Comparison of ENCODE assay signal across 8 cellular contexts in genomic region chr2:85678794-85679672, GRCh38. TPM values are rescaled to one million over a fixed set of nuclear protein-coding genes. Genes with fewer than 3 reads are reported as not detected.
DNase-seq lines count a peak whose midpoint lies in the region; ATAC-seq and TF ChIP-seq lines count a peak whose summit lies in the region.

No MANE protein-coding gene starts in this region.

- in situ Hi-C loops in IMR-90 (cut with MboI; ENCODE audit: low sequenced_read_pairs), result no loop called here
- in situ Hi-C loops in Panc1 (cut with HindIII; ENCODE audit: low pct_unique_long_range_greater_than_20kb, low sequenced_read_pairs), result no loop called here

- H4K91ac ChIP-seq in IMR-90 (ENCODE audit: insufficient read depth, low read depth, low read length), result no peak overlapping the region; the same call in 1 of the 2 replicates

- H2AK5ac ChIP-seq in IMR-90 (ENCODE audit: low read depth, low read length), result 0 out of 2 replicates have a peak overlapping the region, but pooled peaks have one; percentile 58

- H2BK120ac ChIP-seq in IMR-90 (ENCODE audit: low read depth, low read length), result peak overlapping the region; percentile 6; the same call in 1 of the 2 replicates

- H3K36me3 ChIP-seq in IMR-90 (ENCODE audit: control insufficient read depth, insufficient read depth, low read length), result no peaks in the 10 kb centered on the region
- no peaks in the 10 kb centered on the region for H3K36me3 ChIP-seq in Panc1 (ENCODE audit: control insufficient read depth, insufficient read depth, low read length)

- peak; percentile 86 for TF ChIP-seq RAD21 in IMR-90 (IDR thresholded peaks at IDR 0.05; ENCODE audit: low read length)

- H3K23ac ChIP-seq in IMR-90 (ENCODE audit: low read depth, low read length), result no peak overlapping the region

- H2AFZ ChIP-seq in IMR-90 (replicated peaks; ENCODE audit: low read length, poor library complexity), result peak overlapping the region; percentile 58

- peak; percentile 85 for DNase-seq in Ammon's horn (ENCODE audit: low spot score)
- peak; percentile 72 for DNase-seq in IMR-90
- DNase-seq in Panc1 (ENCODE audit: low read depth, low spot score), result no peak
- peak; percentile 58 for DNase-seq in activated T-helper 1 cell treated with Interleukin-2 at 50 U/mL for 16 hours (ENCODE audit: low read depth)
- peak; percentile 81 for DNase-seq in fibroblast of the aortic adventitia (ENCODE audit: low read depth)
- peak; percentile 76 for DNase-seq in neural crest cell (ENCODE audit: low read depth, low spot score)
- DNase-seq in stimulated activated naive CD4-positive, alpha-beta T cell treated with Interleukin-2 at 50 U/mL for 16 hours (lab: John Stamatoyannopoulos, UW), result peak; percentile 49

- H4K20me1 ChIP-seq in IMR-90 (ENCODE audit: insufficient read depth, low read length), result no peaks in the 10 kb centered on the region

- H3K9ac ChIP-seq in IMR-90 (ENCODE audit: low read depth, low read length), result no peak overlapping the region

- no TSS peak for BruUV-seq in IMR-90 (replicated peaks; lab: Mats Ljungman, UMichigan)
- no TSS peak for BruUV-seq in Panc1 (replicated peaks; lab: Mats Ljungman, UMichigan)

- H3K9me3 ChIP-seq in IMR-90 (ENCODE audit: control insufficient read depth, insufficient read depth, low read length) (no peaks in the 10 kb centered on the region), Panc1 (ENCODE audit: control insufficient read depth, insufficient read depth, low read depth, low read length) (no peaks in the 10 kb centered on the region)

- H3K9me1 ChIP-seq in IMR-90 (ENCODE audit: insufficient read depth, low read length), result peaks cover 7% of the 10 kb centered on the region

- H3K27ac ChIP-seq in IMR-90 (ENCODE audit: insufficient read depth, low read length) (no peak overlapping the region), Panc1 (ENCODE audit: low read length) (no peak overlapping the region)

- no peak overlapping the region for H4K8ac ChIP-seq in IMR-90 (ENCODE audit: low read depth in 2 of 2, low read length in 2 of 2)

- no peak overlapping the region for H3K4me3 ChIP-seq in IMR-90 (ENCODE audit: insufficient read depth, low read depth, low read length)
- 0 out of 4 replicates have a peak overlapping the region, but pooled peaks of 1 of the 2 experiments have one; percentile 13 for H3K4me3 ChIP-seq in Panc1 (ENCODE audit: low read depth in 2 of 2, low read length in 2 of 2)
- H3K4me3 ChIP-seq in fibroblast of the aortic adventitia (ENCODE audit: low read depth, low read length), result no peak overlapping the region

- peaks cover 7% of the 10 kb centered on the region for H3K27me3 Mint-ChIP-seq in neural crest cell (ENCODE audit: low read depth)

- no peaks in the 10 kb centered on the region; the same call in 1 of the 2 replicates for H3K27me3 ChIP-seq in IMR-90 (ENCODE audit: control insufficient read depth, insufficient read depth, low read length)
- no peaks in the 10 kb centered on the region for H3K27me3 ChIP-seq in Panc1 (ENCODE audit: control insufficient read depth, insufficient read depth, low read length)

- H3K18ac ChIP-seq in IMR-90 (ENCODE audit: low read depth, low read length), result no peak overlapping the region

- peak overlapping the region; percentile 31 for H3K4me2 ChIP-seq in IMR-90 (ENCODE audit: low read depth, low read length)

- H4K5ac ChIP-seq in IMR-90 (ENCODE audit: low read depth, low read length), result no peak overlapping the region

- H3K4me1 Mint-ChIP-seq in neural crest cell, result no peaks in the 10 kb centered on the region

- no peaks in the 10 kb centered on the region for H3K36me3 Mint-ChIP-seq in neural crest cell (ENCODE audit: low read depth)

- no peak overlapping the region for H3K14ac ChIP-seq in IMR-90 (replicated peaks; ENCODE audit: low read depth, low read length)

- H3K4me1 ChIP-seq in IMR-90 (ENCODE audit: control insufficient read depth, insufficient read depth, low read length), result 0 out of 2 replicates have a peak, but pooled peaks cover 1% of the 10 kb centered on the region
- H3K4me1 ChIP-seq in Panc1 (ENCODE audit: control insufficient read depth, insufficient read depth, low read length), result no peaks in the 10 kb centered on the region; the same call in 1 of the 2 replicates

- CTCF ChIA-PET in IMR-90 (lab: Yijun Ruan, JAX), result interaction anchor here (0.6 to 1.7 kb wide), 3 partner anchors 27 to 226 kb away, joined by 3 to 5 read pairs (median 4); no protein-coding TSS in a partner anchor
- CTCF ChIA-PET in Panc1 (lab: Charles Lee), result interaction anchor here (0.7 to 2.5 kb wide), 5 partner anchors 20 to 159 kb away, joined by 4 to 25 read pairs (median 9); no protein-coding TSS in a partner anchor

- H3K9me3 Mint-ChIP-seq in neural crest cell, result no peaks in the 10 kb centered on the region

- peak; percentile 63 for ATAC-seq in GM19324 (IDR thresholded peaks at IDR 0.05; ENCODE audit: low FRiP score, unreplicated experiment)
- ATAC-seq in IMR-90 (ENCODE audit: low read depth), result peak; percentile 98
- peak; percentile 96 for ATAC-seq in Panc1

- H2BK20ac ChIP-seq in IMR-90 (ENCODE audit: low read depth, low read length), result peak overlapping the region; percentile 2; the same call in 1 of the 2 replicates

- H2BK15ac ChIP-seq in IMR-90 (ENCODE audit: low read depth, low read length), result no peak overlapping the region

- 8% methylated on average over 12 of the region's 25 CpGs; no CpG with 5 or more reads in 1 of the 2 experiments for WGBS in IMR-90 (ENCODE audit: extremely low coverage in 2 of 2, insufficient read length in 1 of 2), 2 experiments

- intact Hi-C loops in IMR-90 (cut with micrococcal nuclease), result loop anchor here (1.0 kb wide), 1 partner anchor 28 kb away; no protein-coding TSS in a partner anchor
- intact Hi-C loops in Panc1 (cut with micrococcal nuclease; ENCODE audit: unreplicated experiment), result loop anchor here (2.0 kb wide), 1 partner anchor 28 kb away; no protein-coding TSS in a partner anchor

- POLR2A ChIA-PET in IMR-90 (lab: Charles Lee; ENCODE audit: unreplicated experiment), result no interaction called here
- POLR2A ChIA-PET in Panc1 (lab: Charles Lee), result no interaction called here

- H3K4me3 Mint-ChIP-seq in neural crest cell, result no peak overlapping the region

- dilution Hi-C loops in IMR-90 (cut with HindIII; ENCODE audit: low sequenced_read_pairs, unreplicated experiment), result no loop called here

- peak overlapping the region; percentile 30; the same call in 1 of the 2 replicates for H3K4ac ChIP-seq in IMR-90 (ENCODE audit: low read depth, low read length)

- H2BK5ac ChIP-seq in IMR-90 (ENCODE audit: low read depth, low read length, poor library complexity, severe bottlenecking), result no peak overlapping the region

- TF ChIP-seq CTCF in IMR-90 (conservative IDR thresholded peaks at IDR 0.05; ENCODE audit: low read depth, low read length) (peak; percentile 91), Panc1 (IDR thresholded peaks at IDR 0.05) (peak; percentile 99), fibroblast of the aortic adventitia (IDR thresholded peaks at IDR 0.05; ENCODE audit: insufficient read depth, low read length) (peak; percentile 99), neural crest cell (conservative IDR thresholded peaks at IDR 0.05) (peak; percentile 97)

- H3K56ac ChIP-seq in IMR-90 (ENCODE audit: extremely low read depth, insufficient read depth, low read length), result no peak overlapping the region

- no peaks in the 10 kb centered on the region for H3K79me1 ChIP-seq in IMR-90 (ENCODE audit: low read depth in 1 of 2, low read length in 2 of 2)

- no peak overlapping the region for H3K27ac Mint-ChIP-seq in neural crest cell (ENCODE audit: unreplicated experiment)

- TF ChIP-seq POLR2A in IMR-90 (IDR thresholded peaks at IDR 0.05; ENCODE audit: low read depth, low read length), result no peak

- no peak overlapping the region for H2AK9ac ChIP-seq in IMR-90 (replicated peaks; ENCODE audit: low read depth, low read length, poor library complexity)

TF ChIP-seq in IMR-90, 13 proteins besides CTCF, POLR2A, EP300 and RAD21:
- TF ChIP-seq MAFK (IDR thresholded peaks at IDR 0.05; ENCODE audit: low read depth, low read length) (no peak), SMC3 (IDR thresholded peaks at IDR 0.05; ENCODE audit: low read depth, low read length) (peak; percentile 79)

RNA-seq across cellular contexts. Expression of gene SFTPB, which starts 11.0 kb away (rescaled TPM):
- total RNA-seq in IMR-90 (2012; rRNA removed), result not detected in 2 replicates
- not detected in 2 replicates for polyA plus RNA-seq in IMR-90 (2012; rRNA removed)
- 0.07 TPM in 1 of 2 replicates, not detected in the other for polyA plus RNA-seq in IMR-90 (2012; cell fraction: cytosol; rRNA removed)
- polyA plus RNA-seq in IMR-90 (2012; cell fraction: nucleus; rRNA removed; ENCODE audit: low replicate concordance), result not detected in 2 replicates
- 5.6 TPM for total RNA-seq in Panc1 (2021; ENCODE audit: unreplicated experiment)
- not detected for polyA plus RNA-seq in Panc1 (2012; ENCODE audit: insufficient read length)
- 0.09 TPM in 1 of 2 replicates, not detected in the other for total RNA-seq in fibroblast of the aortic adventitia (ENCODE audit: low replicate concordance)
- total RNA-seq in neural crest cell, result not detected in 2 replicates

RNA-seq across cellular contexts. Expression of gene GNLY, which starts 15.1 kb away (rescaled TPM):
- total RNA-seq in IMR-90 (2012; rRNA removed), result not detected in 2 replicates
- not detected in 2 replicates for polyA plus RNA-seq in IMR-90 (2012; rRNA removed)
- not detected in 2 replicates for polyA plus RNA-seq in IMR-90 (2012; cell fraction: cytosol; rRNA removed)
- 0.13 and 0.24 TPM in 2 replicates for polyA plus RNA-seq in IMR-90 (2012; cell fraction: nucleus; rRNA removed; ENCODE audit: low replicate concordance)
- not detected for total RNA-seq in Panc1 (2021; ENCODE audit: unreplicated experiment)
- not detected for polyA plus RNA-seq in Panc1 (2012; ENCODE audit: insufficient read length)
- total RNA-seq in fibroblast of the aortic adventitia (ENCODE audit: low replicate concordance), result not detected in 2 replicates
- total RNA-seq in neural crest cell, result not detected in 2 replicates
